In genomic region chr2:112055833-112056625, GRCh38 we compare ENCODE assay signal across 8 cellular contexts. TPM values are rescaled to one million over a fixed set of nuclear protein-coding genes. Genes with fewer than 3 reads are reported as not detected.
DNase-seq lines count a peak whose midpoint lies in the region; ATAC-seq and TF ChIP-seq lines count a peak whose summit lies in the region.

No MANE protein-coding gene starts in this region.

- intact Hi-C loops in uterus (cut with DNase I; ENCODE audit: low total_unique reads) = no loop called here

- peak overlapping the region; percentile 77 for H3K4me3 ChIP-seq in neural progenitor cell
- peak overlapping the region; percentile 61 to 87 for H3K4me3 ChIP-seq in uterus

- peak overlapping the region; percentile 85 for H3K4me3 Mint-ChIP-seq in neural progenitor cell

- no peak overlapping the region for H3K27ac Mint-ChIP-seq in neural progenitor cell

- H3K9ac ChIP-seq in neural progenitor cell = peak overlapping the region; percentile 28

- TF ChIP-seq CTCF in neural progenitor cell (IDR thresholded peaks at IDR 0.05) (no peak), uterus (IDR thresholded peaks at IDR 0.05) (no peak)

- H3K4me1 ChIP-seq in neural progenitor cell (peaks cover 7% of the 10 kb centered on the region), uterus (peaks cover 3 to 9% of the 10 kb centered on the region in 2 donors)

- peaks cover 20% of the 10 kb centered on the region for H3F3A ChIP-seq in neural progenitor cell (ENCODE audit: low read depth)

- H4K20me1 ChIP-seq in neural progenitor cell (ENCODE audit: low read depth) = no peaks in the 10 kb centered on the region

- H3K36me3 Mint-ChIP-seq in neural progenitor cell = peaks cover 14% of the 10 kb centered on the region

- H2AFZ ChIP-seq in neural progenitor cell (replicated peaks) = peak overlapping the region; percentile 89

- H3K27me3 ChIP-seq in neural progenitor cell = peaks cover 5% of the 10 kb centered on the region
- no peaks in the 10 kb centered on the region for H3K27me3 ChIP-seq in uterus

- H3K79me2 ChIP-seq in neural progenitor cell (ENCODE audit: low read depth) = no peaks in the 10 kb centered on the region

- H3K27ac ChIP-seq in neural progenitor cell (peak overlapping the region; percentile 56), uterus (peak overlapping the region; percentile 95)

- H3K36me3 ChIP-seq in neural progenitor cell (no peaks in the 10 kb centered on the region), uterus (no peaks in the 10 kb centered on the region)

- peak overlapping the region; percentile 77 for H3K4me2 ChIP-seq in neural progenitor cell

- H3K9me3 ChIP-seq in neural progenitor cell (ENCODE audit: low read depth) (no peaks in the 10 kb centered on the region), uterus (no peaks in the 10 kb centered on the region)

- no peaks in the 10 kb centered on the region for H3K9me3 Mint-ChIP-seq in neural progenitor cell

- H3K4me1 Mint-ChIP-seq in neural progenitor cell = peaks cover 14% of the 10 kb centered on the region

- ATAC-seq in HG03442 (IDR thresholded peaks at IDR 0.05; ENCODE audit: unreplicated experiment) = no peak

- in situ Hi-C loops in G401 (cut with HindIII; ENCODE audit: low sequenced_read_pairs) = no loop called here

- no peak for TF ChIP-seq POLR2A in uterus (IDR thresholded peaks at IDR 0.05)

- DNase-seq in G401 (ENCODE audit: low spot score) = peak; percentile 60
- DNase-seq in HS-27A (ENCODE audit: low read depth) = peak; percentile 79
- peak; percentile 28 for DNase-seq in activated naive CD4-positive, alpha-beta T cell treated with anti-CD3 and anti-CD28 coated beads, Interleukin-2, amount 50 U/mL, for 16 hours
- peak; percentile 38 for DNase-seq in germinal center (ENCODE audit: low spot score)
- peak; percentile 34 for DNase-seq in neural progenitor cell (ENCODE audit: low spot score)
- DNase-seq in uterus = peak; percentile 76 to 86

- peaks cover 2% of the 10 kb centered on the region for H3K27me3 Mint-ChIP-seq in neural progenitor cell (ENCODE audit: insufficient read depth, low read depth)

TF ChIP-seq in PFSK-1, 5 proteins besides CTCF, POLR2A, EP300 and RAD21:
- TF ChIP-seq, protein P1, sequence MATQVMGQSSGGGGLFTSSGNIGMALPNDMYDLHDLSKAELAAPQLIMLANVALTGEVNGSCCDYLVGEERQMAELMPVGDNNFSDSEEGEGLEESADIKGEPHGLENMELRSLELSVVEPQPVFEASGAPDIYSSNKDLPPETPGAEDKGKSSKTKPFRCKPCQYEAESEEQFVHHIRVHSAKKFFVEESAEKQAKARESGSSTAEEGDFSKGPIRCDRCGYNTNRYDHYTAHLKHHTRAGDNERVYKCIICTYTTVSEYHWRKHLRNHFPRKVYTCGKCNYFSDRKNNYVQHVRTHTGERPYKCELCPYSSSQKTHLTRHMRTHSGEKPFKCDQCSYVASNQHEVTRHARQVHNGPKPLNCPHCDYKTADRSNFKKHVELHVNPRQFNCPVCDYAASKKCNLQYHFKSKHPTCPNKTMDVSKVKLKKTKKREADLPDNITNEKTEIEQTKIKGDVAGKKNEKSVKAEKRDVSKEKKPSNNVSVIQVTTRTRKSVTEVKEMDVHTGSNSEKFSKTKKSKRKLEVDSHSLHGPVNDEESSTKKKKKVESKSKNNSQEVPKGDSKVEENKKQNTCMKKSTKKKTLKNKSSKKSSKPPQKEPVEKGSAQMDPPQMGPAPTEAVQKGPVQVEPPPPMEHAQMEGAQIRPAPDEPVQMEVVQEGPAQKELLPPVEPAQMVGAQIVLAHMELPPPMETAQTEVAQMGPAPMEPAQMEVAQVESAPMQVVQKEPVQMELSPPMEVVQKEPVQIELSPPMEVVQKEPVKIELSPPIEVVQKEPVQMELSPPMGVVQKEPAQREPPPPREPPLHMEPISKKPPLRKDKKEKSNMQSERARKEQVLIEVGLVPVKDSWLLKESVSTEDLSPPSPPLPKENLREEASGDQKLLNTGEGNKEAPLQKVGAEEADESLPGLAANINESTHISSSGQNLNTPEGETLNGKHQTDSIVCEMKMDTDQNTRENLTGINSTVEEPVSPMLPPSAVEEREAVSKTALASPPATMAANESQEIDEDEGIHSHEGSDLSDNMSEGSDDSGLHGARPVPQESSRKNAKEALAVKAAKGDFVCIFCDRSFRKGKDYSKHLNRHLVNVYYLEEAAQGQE (IDR thresholded peaks at IDR 0.05; ENCODE audit: insufficient read depth in 1 of 2, low read depth in 2 of 2, low read length in 2 of 2) = peak in 1 of 2 experiments; percentile 63; a peak in 1 of 4 replicates
- TF ChIP-seq POLR2AphosphoS5 (IDR thresholded peaks at IDR 0.05; ENCODE audit: low read depth, low read length) = peak; percentile 71; the same call in 1 of the 2 replicates
- no peak for TF ChIP-seq FOXP2 (optimal IDR thresholded peaks at IDR 0.05; ENCODE audit: borderline replicate concordance, extremely low read depth, extremely low read length, insufficient read depth)
- peak; percentile 75; the same call in 1 of the 2 replicates for TF ChIP-seq SIN3A (IDR thresholded peaks at IDR 0.05; ENCODE audit: borderline replicate concordance, insufficient read depth, low read length)
- peak; percentile 65; the same call in 1 of the 2 replicates for TF ChIP-seq TAF1 (IDR thresholded peaks at IDR 0.05; ENCODE audit: borderline replicate concordance, insufficient read depth, low read length)

RNA-seq across cellular contexts. Expression of gene TMEM87B, which starts 1.0 kb away (rescaled TPM):
- total RNA-seq in G401 (2014; rRNA removed; shearing (Covaris generic)) = 12.4 and 13.8 TPM in 2 replicates
- polyA plus RNA-seq in PFSK-1 (2012; ENCODE audit: insufficient read length, low read depth) = 22.0 TPM
- 16.0 and 34.4 TPM in 2 replicates for total RNA-seq in neural progenitor cell (ENCODE audit: low replicate concordance)
- 10 to 100 TPM in 3 of 4 donors, 1 to 10 TPM in 1; 6.7 to 51.6 (median 27.0) TPM for total RNA-seq in uterus

Comparison
In these comparisons a context has a peak if more than half of its experiments do, and no peak if none do; other contexts are left out.
1. DNase-seq: peak in every context shown above with its lines; median percentile 81 in uterus; 79 in HS-27A; 60 in G401; 38 in germinal center; 34 in neural progenitor cell; 28 in activated naive CD4-positive, alpha-beta T cell treated with anti-CD3 and anti-CD28 coated beads, Interleukin-2, amount 50 U/mL, for 16 hours.